In genomic region chr11:77650165-77650564, GRCh38 we compare ENCODE assay signal across 23 cellular contexts. TPM values are rescaled to one million over a fixed set of nuclear protein-coding genes. Genes with fewer than 3 reads are reported as not detected.
DNase-seq lines count a peak whose midpoint lies in the region; ATAC-seq, FAIRE-seq and TF ChIP-seq lines count a peak whose summit lies in the region.
"Had no signal": no experiment of that assay in that cellular context is flagged by ENCODE, and none has a peak within 500 bp of the region (broad histone marks: within the 10 kb centered on the region; RNA-seq: fewer than 3 reads in every experiment).

No MANE protein-coding gene starts in this region.

- H3K27me3 ChIP-seq in HepG2 (ENCODE audit: control insufficient read depth in 1 of 2, insufficient read depth in 2 of 2, low read length in 2 of 2) (no peaks in the 10 kb centered on the region), right lobe of liver (no peaks in the 10 kb centered on the region), K562 (ENCODE audit: control insufficient read depth in 2 of 2, insufficient read depth in 2 of 2, low read length in 2 of 2) (no peaks in the 10 kb centered on the region), osteoblast (ENCODE audit: insufficient read depth, low read length) (no peaks in the 10 kb centered on the region), mammary epithelial cell (ENCODE audit: insufficient read depth, low read length) (no peaks in the 10 kb centered on the region)
- H3K27me3 ChIP-seq: BLaER1 treated with 17β-estradiol and CSF1 and Interleukin-3, amounts not matched to agents 10 nM and 100 nM had no signal

- H3K27ac ChIP-seq in HepG2 (ENCODE audit: extremely low read length, insufficient read depth, low read length) (no peak overlapping the region), right lobe of liver (no peak overlapping the region), K562 (ENCODE audit: extremely low read depth, low read depth, low read length) (no peak overlapping the region; the same call in 2 of the 3 replicates), osteoblast (ENCODE audit: low read depth, low read length) (no peak overlapping the region), mammary epithelial cell (ENCODE audit: insufficient read depth, low read depth, low read length) (no peak overlapping the region)
- H3K27ac ChIP-seq: 22Rv1; A549; BLaER1 treated with 17β-estradiol and CSF1 and Interleukin-3, amounts not matched to agents 10 nM and 100 nM; C4-2B had no signal

- H3K9me3 ChIP-seq in HepG2 (ENCODE audit: low read length): no peaks in the 10 kb centered on the region
- no peaks in the 10 kb centered on the region for H3K9me3 ChIP-seq in right lobe of liver
- no peaks in the 10 kb centered on the region for H3K9me3 ChIP-seq in K562 (replicated peaks; ENCODE audit: control insufficient read depth, insufficient read depth, low read depth, low read length)
- H3K9me3 ChIP-seq in osteoblast (ENCODE audit: low read depth, low read length): no peaks in the 10 kb centered on the region
- no peaks in the 10 kb centered on the region for H3K9me3 ChIP-seq in mammary epithelial cell (replicated peaks; ENCODE audit: insufficient read depth, low read length)
- H3K9me3 ChIP-seq: A549; BLaER1 treated with 17β-estradiol and CSF1 and Interleukin-3, amounts not matched to agents 10 nM and 100 nM; Caco-2 had no signal

- TF ChIP-seq RAD21 in HepG2 (CRISPR knock-in tag; IDR thresholded peaks at IDR 0.05): no peak
- no peak for TF ChIP-seq RAD21 in K562 (CRISPR knock-in tag; conservative IDR thresholded peaks at IDR 0.05 in 1 of 2, IDR thresholded peaks at IDR 0.05 in 1 of 2)

- no peak overlapping the region for H3K4me3 ChIP-seq in HepG2 (replicated peaks in 1 of 3; ENCODE audit: insufficient read depth in 1 of 3, low read depth in 2 of 3, low read length in 3 of 3)
- H3K4me3 ChIP-seq in right lobe of liver: no peak overlapping the region
- no peak overlapping the region for H3K4me3 ChIP-seq in K562
- no peak overlapping the region for H3K4me3 ChIP-seq in osteoblast (ENCODE audit: insufficient read depth, low read length)
- H3K4me3 ChIP-seq in mammary epithelial cell (replicated peaks in 1 of 3; ENCODE audit: insufficient read depth in 1 of 3, low read depth in 2 of 3, low read length in 3 of 3): no peak overlapping the region
- H3K4me3 ChIP-seq: A549; BLaER1 treated with 17β-estradiol and CSF1 and Interleukin-3, amounts not matched to agents 10 nM and 100 nM; GM12878 had no signal

- H3K4me1 ChIP-seq in HepG2 (ENCODE audit: insufficient read depth, low read length) (peaks cover 17% of the 10 kb centered on the region; the same call in 1 of the 2 replicates), right lobe of liver (no peaks in the 10 kb centered on the region), K562 (replicated peaks in 1 of 2; ENCODE audit: control insufficient read depth in 2 of 2, insufficient read depth in 2 of 2, low read length in 2 of 2) (peaks cover 0 to 9% of the 10 kb centered on the region in 2 experiments; a peak in 3 of 5 replicates), osteoblast (ENCODE audit: insufficient read depth, low read length) (peaks cover 4% of the 10 kb centered on the region), mammary epithelial cell (ENCODE audit: insufficient read depth, low read length) (no peaks in the 10 kb centered on the region)
- H3K4me1 ChIP-seq: A549; BLaER1 treated with 17β-estradiol and CSF1 and Interleukin-3, amounts not matched to agents 10 nM and 100 nM had no signal

- POLR2A ChIA-PET in HepG2 (lab: Yijun Ruan, JAX): no interaction called here
- POLR2A ChIA-PET in K562 (lab: Yijun Ruan, JAX): interaction anchor here (0.6 to 1.2 kb wide), 2 partner anchors 12 to 15 kb away, joined by 3 to 5 read pairs; no protein-coding TSS in a partner anchor

- no peak for FAIRE-seq in HepG2 (lab: Jason Lieb, UNC)
- no peak for FAIRE-seq in K562 (lab: Jason Lieb, UNC)
- FAIRE-seq: A549, D721Med, G401.6, GM12878, GM12892, GM18507 had no signal

- H3K9ac ChIP-seq in HepG2 (ENCODE audit: insufficient read depth, low read depth, low read length) (no peak overlapping the region), K562 (ENCODE audit: insufficient read depth in 1 of 2, low read depth in 2 of 2, low read length in 2 of 2) (no peak overlapping the region), mammary epithelial cell (ENCODE audit: insufficient read depth, low read length) (no peak overlapping the region)
- H3K9ac ChIP-seq: BLaER1 treated with 17β-estradiol and CSF1 and Interleukin-3, amounts not matched to agents 10 nM and 100 nM had no signal

- TF ChIP-seq EP300 in HepG2 (IDR thresholded peaks at IDR 0.05; ENCODE audit: low read depth in 2 of 2, low read length in 2 of 2) (no peak), HepG2 (CRISPR knock-in tag; IDR thresholded peaks at IDR 0.05; ENCODE audit: borderline replicate concordance) (no peak), K562 (IDR thresholded peaks at IDR 0.05; ENCODE audit: low read length) (no peak)

- H3K36me3 ChIP-seq in HepG2 (replicated peaks in 1 of 2; ENCODE audit: control insufficient read depth in 1 of 2, insufficient read depth in 2 of 2, low read length in 2 of 2) (no peaks in the 10 kb centered on the region), right lobe of liver (no peaks in the 10 kb centered on the region), K562 (ENCODE audit: control insufficient read depth, insufficient read depth, low read length) (no peaks in the 10 kb centered on the region), osteoblast (ENCODE audit: insufficient read depth, low read length) (no peaks in the 10 kb centered on the region), mammary epithelial cell (ENCODE audit: insufficient read depth, low read length) (no peaks in the 10 kb centered on the region)
- H3K36me3 ChIP-seq: BLaER1 treated with 17β-estradiol and CSF1 and Interleukin-3, amounts not matched to agents 10 nM and 100 nM had no signal

- intact Hi-C loops in HepG2 (cut with micrococcal nuclease; ENCODE audit: unreplicated experiment) (no loop called here), right lobe of liver (cut with DNase I) (no loop called here), K562 (cut with micrococcal nuclease) (loop anchor here (10.0 kb wide), 1 partner anchor 395 kb away; no protein-coding TSS in a partner anchor), mammary epithelial cell (cut with micrococcal nuclease) (no loop called here)

- H3K79me2 ChIP-seq in HepG2 (ENCODE audit: insufficient read depth, low read length) (no peaks in the 10 kb centered on the region), K562 (ENCODE audit: control insufficient read depth, insufficient read depth, low read length) (no peaks in the 10 kb centered on the region), osteoblast (ENCODE audit: insufficient read depth, low read length) (no peaks in the 10 kb centered on the region), mammary epithelial cell (ENCODE audit: insufficient read depth, low read length) (no peaks in the 10 kb centered on the region)

- no peaks in the 10 kb centered on the region for H3K9me1 ChIP-seq in K562 (ENCODE audit: control insufficient read depth, insufficient read depth, low read length)

- no peaks in the 10 kb centered on the region for H4K20me1 ChIP-seq in HepG2 (ENCODE audit: insufficient read depth, low read length)
- no peaks in the 10 kb centered on the region for H4K20me1 ChIP-seq in K562 (replicated peaks; ENCODE audit: control insufficient read depth, insufficient read depth, low read length)
- H4K20me1 ChIP-seq in osteoblast (ENCODE audit: insufficient read depth, low read length): no peaks in the 10 kb centered on the region
- no peaks in the 10 kb centered on the region for H4K20me1 ChIP-seq in mammary epithelial cell (ENCODE audit: insufficient read depth, low read length)
- H4K20me1 ChIP-seq: BLaER1 treated with 17β-estradiol and CSF1 and Interleukin-3, amounts not matched to agents 10 nM and 100 nM had no signal

- dilution Hi-C loops in mammary epithelial cell (cut with HindIII; ENCODE audit: low sequenced_read_pairs): no loop called here

- CTCF ChIA-PET in HepG2 (lab: Yijun Ruan, JAX; ENCODE audit: low intra/inter-chr PET ratio, low total read pairs) (no interaction called here), K562 (lab: Yijun Ruan, JAX; ENCODE audit: low intra/inter-chr PET ratio) (no interaction called here), mammary epithelial cell (lab: Charles Lee; ENCODE audit: low non-redundant PET) (no interaction called here)

- ATAC-seq in HepG2 (no peak; the same call in 2 of the 3 replicates), right lobe of liver (no peak), K562 (no peak), HG02798 (IDR thresholded peaks at IDR 0.05; ENCODE audit: poor library complexity, unreplicated experiment) (no peak)
- ATAC-seq: A549; CD8-positive, alpha-beta T cell; GM12878 had no signal

- BruUV-seq in HepG2 (replicated peaks; lab: Mats Ljungman, UMichigan) (no TSS peak), K562 (replicated peaks; lab: Mats Ljungman, UMichigan) (no TSS peak), mammary epithelial cell (replicated peaks; lab: Mats Ljungman, UMichigan) (no TSS peak)

- H2AFZ ChIP-seq in HepG2 (ENCODE audit: low read length) (peak overlapping the region; percentile 58), K562 (ENCODE audit: low read depth, low read length) (peak overlapping the region; percentile 75), osteoblast (ENCODE audit: low read length) (no peak overlapping the region), mammary epithelial cell (ENCODE audit: low read depth, low read length) (no peak overlapping the region)

- peak overlapping the region; percentile 40; the same call in 1 of the 2 replicates for H3K4me2 ChIP-seq in HepG2 (ENCODE audit: low read depth, low read length)
- no peak overlapping the region for H3K4me2 ChIP-seq in K562 (ENCODE audit: insufficient read depth, low read length)
- H3K4me2 ChIP-seq in osteoblast (ENCODE audit: insufficient read depth, low read length): no peak overlapping the region
- no peak overlapping the region for H3K4me2 ChIP-seq in mammary epithelial cell (ENCODE audit: insufficient read depth, low read depth, low read length)
- H3K4me2 ChIP-seq: A549; BLaER1 treated with 17β-estradiol and CSF1 and Interleukin-3, amounts not matched to agents 10 nM and 100 nM had no signal

- WGBS in HepG2 (ENCODE audit: low lambda C conversion rate): 18% methylated on average over 3 of the region's 3 CpGs
- 58% methylated on average over 3 of the region's 3 CpGs for WGBS in right lobe of liver (ENCODE audit: insufficient coverage, low coverage, low lambda C conversion rate, missing lambda C conversion rate)
- WGBS in K562 (ENCODE audit: insufficient coverage, low coverage, missing lambda C conversion rate): 18% methylated on average over 3 of the region's 3 CpGs
- WGBS in mammary epithelial cell (ENCODE audit: low coverage, missing lambda C conversion rate): 56% methylated on average over 3 of the region's 3 CpGs

- in situ Hi-C loops in HepG2 (cut with HindIII; ENCODE audit: extremely low pct_ligation_motif_present, low pct_unique_long_range_greater_than_20kb): no loop called here
- in situ Hi-C loops in K562 (cut with MboI): no loop called here
- in situ Hi-C loops in mammary epithelial cell (cut with MboI; ENCODE audit: low sequenced_read_pairs in 2 of 2): no loop called here

- DNase-seq in HepG2 (ENCODE audit: low spot score) (no peak), right lobe of liver (no peak), K562 (ENCODE audit: extremely low read depth in 1 of 4, low spot score in 3 of 4) (no peak), osteoblast (ENCODE audit: insufficient read length, low spot score, missing footprints) (peak; percentile 5), NCI-H446 treated with DMSO at 0.1 percent for 48 hours (lab: John Stamatoyannopoulos, UW) (no peak), mammary epithelial cell (no peak)
- DNase-seq: AML-193; Caco-2; Calu3; CD4-positive, alpha-beta T cell; CD8-positive, alpha-beta T cell; DMS79 treated with DMSO at 0.1 percent for 48 hours; GF-D8 had no signal

- no peak for TF ChIP-seq CTCF in HepG2 (CRISPR knock-in tag; IDR thresholded peaks at IDR 0.05)
- TF ChIP-seq CTCF in right lobe of liver (IDR thresholded peaks at IDR 0.05): no peak
- TF ChIP-seq CTCF in K562 (IDR thresholded peaks at IDR 0.05 in 2 of 3, conservative IDR thresholded peaks at IDR 0.05 in 1 of 3; ENCODE audit: insufficient read depth in 2 of 3, low read depth in 1 of 3, low read length in 3 of 3): no peak
- TF ChIP-seq CTCF in osteoblast (IDR thresholded peaks at IDR 0.05; ENCODE audit: extremely low read depth, low read depth, low read length): no peak
- TF ChIP-seq CTCF in mammary epithelial cell (conservative IDR thresholded peaks at IDR 0.05 in 1 of 2, IDR thresholded peaks at IDR 0.05 in 1 of 2; ENCODE audit: extremely low read depth in 1 of 2, insufficient read depth in 1 of 2, low read depth in 1 of 2, low read length in 2 of 2): no peak

- TF ChIP-seq POLR2A in HepG2 (IDR thresholded peaks at IDR 0.05; ENCODE audit: insufficient read depth in 1 of 2, low read depth in 2 of 2, low read length in 2 of 2) (no peak), right lobe of liver (IDR thresholded peaks at IDR 0.05) (no peak), K562 (conservative IDR thresholded peaks at IDR 0.05) (no peak)

RNA-seq across cellular contexts. Expression of gene CLNS1A, which starts 12.6 kb away (rescaled TPM):
- 219 and 267 TPM in 2 replicates for total RNA-seq in HepG2 (2016; rRNA removed; fragmentation: Illumina TruSeq; extraction: Trizol)
- 108 and 110 TPM in 2 replicates for total RNA-seq in HepG2 (2016; cell fraction: cytosol; rRNA removed; fragmentation: Illumina TruSeq; extraction: Trizol; ENCODE audit: low read depth)
- 222 and 256 TPM in 2 replicates for total RNA-seq in HepG2 (2016; cell fraction: insoluble cytoplasmic fraction; rRNA removed; fragmentation: Illumina TruSeq; extraction: Trizol)
- total RNA-seq in HepG2 (2016; cell fraction: membrane; rRNA removed; fragmentation: Illumina TruSeq; extraction: Trizol): 126 and 131 TPM in 2 replicates
- 78.7 and 91.3 TPM in 2 replicates for total RNA-seq in HepG2 (2016; cell fraction: nucleus; rRNA removed; fragmentation: Illumina TruSeq; extraction: Trizol)
- 130 and 158 TPM in 2 replicates for polyA plus RNA-seq in HepG2 (2011; rRNA removed)
- 98.7 and 135 TPM in 2 replicates for polyA plus RNA-seq in HepG2 (2011; cell fraction: cytosol; rRNA removed)
- polyA plus RNA-seq in HepG2 (2011; cell fraction: nucleus; rRNA removed): 33.7 and 50.7 TPM in 2 replicates
- 170 and 180 TPM in 2 replicates for polyA plus RNA-seq in HepG2 (2012)
- 55.2 and 55.5 TPM in 2 replicates for polyA plus RNA-seq in HepG2 (2016; cell fraction: cytosol; fragmentation: Illumina TruSeq; extraction: Trizol; ENCODE audit: low read depth)
- polyA plus RNA-seq in HepG2 (2016; cell fraction: insoluble cytoplasmic fraction; fragmentation: Illumina TruSeq; extraction: Trizol; ENCODE audit: low read depth): 255 and 262 TPM in 2 replicates
- 99.8 and 107 TPM in 2 replicates for polyA plus RNA-seq in HepG2 (2016; cell fraction: membrane; fragmentation: Illumina TruSeq; extraction: Trizol; ENCODE audit: low read depth)
- 117 and 123 TPM in 2 replicates for polyA plus RNA-seq in HepG2 (2016; cell fraction: nucleus; fragmentation: Illumina TruSeq; extraction: Trizol; ENCODE audit: insufficient read depth, low read depth)
- polyA minus RNA-seq in HepG2 (2011; rRNA and poly(A)+ RNA removed; ENCODE audit: low replicate concordance): 67.3 and 108 TPM in 2 replicates
- 78.1 and 86.3 TPM in 2 replicates for polyA minus RNA-seq in HepG2 (2011; cell fraction: cytosol; rRNA and poly(A)+ RNA removed)
- polyA minus RNA-seq in HepG2 (2011; cell fraction: nucleus; rRNA and poly(A)+ RNA removed): 93.0 and 124 TPM in 2 replicates
- total RNA-seq in right lobe of liver: 10 to 100 TPM; 41.2 to 86.8 (median 64.1) TPM
- 163 and 326 TPM in 2 replicates for total RNA-seq in K562 (2011; cell fraction: chromatin; rRNA removed; ENCODE audit: low replicate concordance)
- total RNA-seq in K562 (2011; cell fraction: nucleolus; rRNA removed): 82.2 and 103 TPM in 2 replicates
- total RNA-seq in K562 (2011; cell fraction: nucleoplasm; rRNA removed): 168 and 230 TPM in 2 replicates
- 307 and 311 TPM in 2 replicates for total RNA-seq in K562 (2014; rRNA removed)
- 389 and 460 TPM in 2 replicates for total RNA-seq in K562 (2014; rRNA removed; fragmentation: Illumina TruSeq; extraction: Trizol)
- total RNA-seq in K562 (2015; rRNA removed; fragmentation: Illumina TruSeq; extraction: Trizol): 326 and 345 TPM in 2 replicates
- total RNA-seq in K562 (2021): 225 and 234 TPM in 2 replicates
- 334 and 472 TPM in 2 replicates for polyA plus RNA-seq in K562 (2011; rRNA removed)
- 164 and 253 TPM in 2 replicates for polyA plus RNA-seq in K562 (2011; cell fraction: cytosol; rRNA removed)
- polyA plus RNA-seq in K562 (2011; cell fraction: nucleus; rRNA removed): 104 and 127 TPM in 2 replicates
- polyA plus RNA-seq in K562 (2012): 249 and 267 TPM in 2 replicates
- 420 and 442 TPM in 2 replicates for polyA plus RNA-seq in K562 (2014; fragmentation: Illumina TruSeq; extraction: Trizol)
- 100 to 1,000 TPM; 146 to 164 TPM for polyA plus RNA-seq in K562 (2014; fragmentation: Nextera tagmentation; extraction: Ambion mirVana)
- 397 and 427 TPM in 2 replicates for polyA plus RNA-seq in K562 (2014; rRNA removed)
- polyA minus RNA-seq in K562 (2011; rRNA and poly(A)+ RNA removed): 511 and 540 TPM in 2 replicates
- 125 and 149 TPM in 2 replicates for polyA minus RNA-seq in K562 (2011; cell fraction: cytosol; rRNA and poly(A)+ RNA removed)
- polyA minus RNA-seq in K562 (2011; cell fraction: nucleus; rRNA and poly(A)+ RNA removed): 58.6 and 91.7 TPM in 2 replicates
- total RNA-seq in osteoblast: 84.9 and 85.8 TPM in 2 replicates
- total RNA-seq in mammary epithelial cell: 100 to 1,000 TPM in 1 of 2 donors, 10 to 100 TPM in 1; 72.7 to 103 TPM
- polyA plus RNA-seq in mammary epithelial cell: 118 TPM
- 51.8 TPM for polyA minus RNA-seq in mammary epithelial cell

Comparison
In these comparisons a context has a peak if more than half of its experiments do, and no peak if none do; other contexts are left out.
1. H2AFZ ChIP-seq: peak in HepG2 (single experiment) and K562 (single experiment); none in osteoblast (single experiment) and mammary epithelial cell (single experiment).
2. Of the 241 proteins assayed by ChIP-seq in both HepG2 and K562: peak only in HepG2: none; only in K562: MEIS2; in both: none; in neither: 240.